11 cellular contexts compared by ENCODE assay signal in the genomic region with DNA sequence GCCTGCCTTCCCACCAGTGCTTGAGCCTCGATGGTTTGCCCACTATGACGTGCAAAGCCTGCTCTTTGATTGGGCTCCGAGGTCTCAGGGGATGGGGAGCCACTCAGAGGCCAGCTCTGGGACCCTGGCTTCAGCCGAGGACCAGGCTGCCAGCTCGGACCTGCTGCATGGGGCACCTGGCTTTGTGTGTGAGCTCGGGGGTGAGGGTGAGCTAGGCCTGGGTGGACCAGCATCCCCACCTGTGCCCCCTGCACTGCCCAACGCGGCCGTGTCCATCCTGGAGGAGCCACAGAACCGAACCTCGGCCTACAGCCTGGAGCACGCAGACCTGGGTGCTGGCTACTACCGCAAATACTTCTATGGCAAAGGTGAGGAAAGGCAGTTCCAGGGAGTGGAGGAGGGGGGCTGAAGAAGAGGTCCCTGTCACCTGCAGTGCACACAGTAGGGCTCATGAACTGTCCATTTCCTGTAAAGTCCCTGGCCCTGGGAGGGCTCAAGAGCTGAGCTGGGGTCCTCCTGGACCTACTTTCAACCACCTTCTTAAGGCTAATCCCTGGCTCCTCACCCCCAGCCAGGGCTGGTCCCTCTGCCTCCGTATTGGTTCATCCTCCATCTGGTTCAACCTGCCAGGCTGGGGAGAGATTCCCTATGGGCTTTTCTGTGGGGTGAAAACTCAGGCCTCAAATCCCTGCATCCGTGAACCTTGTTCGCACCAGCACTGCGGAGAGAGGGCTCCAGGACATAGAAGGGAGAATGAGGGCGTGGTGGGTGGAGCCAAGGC. TPM values are rescaled to one million over a fixed set of nuclear protein-coding genes. Genes with fewer than 3 reads are reported as not detected.
A peak's percentile ranks its signal among the peaks of the same experiment; 100 is the strongest.
DNase-seq lines count a peak whose midpoint lies in the region; ATAC-seq, FAIRE-seq and TF ChIP-seq lines count a peak whose summit lies in the region.
"Had no signal": no experiment of that assay in that cellular context is flagged by ENCODE, and none has a peak within 500 bp of the region (broad histone marks: within the 10 kb centered on the region; RNA-seq: fewer than 3 reads in every experiment).

No MANE protein-coding gene starts in this region.

- peaks cover 21 to 61% (median 50%) of the 10 kb centered on the region in 9 donors for H3K4me1 ChIP-seq in heart right ventricle
- peaks cover 0 to 55% of the 10 kb centered on the region in 2 donors for H3K4me1 ChIP-seq in right atrium auricular region
- peaks cover 25 to 86% of the 10 kb centered on the region in 2 experiments for H3K4me1 ChIP-seq in K562 (replicated peaks in 1 of 2; ENCODE audit: control insufficient read depth in 2 of 2, insufficient read depth in 2 of 2, low read length in 2 of 2)
- peaks cover 11 to 51% of the 10 kb centered on the region in 2 donors for H3K4me1 ChIP-seq in muscle layer of duodenum (ENCODE audit: control insufficient read depth in 1 of 2, insufficient read depth in 2 of 2, low read length in 2 of 2)
- H3K4me1 ChIP-seq in urinary bladder (ENCODE audit: insufficient read depth), result no peaks in the 10 kb centered on the region

- CTCF ChIA-PET in K562 (lab: Yijun Ruan, JAX; ENCODE audit: low intra/inter-chr PET ratio), result no interaction called here

- H3K27ac ChIP-seq in heart right ventricle (peak overlapping the region in 9 of 10 donors; percentile 95 to 99 (median 97)), right atrium auricular region (peak overlapping the region in 1 of 2 donors; percentile 62), K562 (ENCODE audit: extremely low read depth, low read depth, low read length) (no peak overlapping the region), muscle layer of duodenum (ENCODE audit: low read length) (no peak overlapping the region), urinary bladder (ENCODE audit: low read depth) (no peak overlapping the region)
- H3K27ac ChIP-seq: C4-2B had no signal

- intact Hi-C loops in heart right ventricle (cut with DNase I) (no loop called here), K562 (cut with micrococcal nuclease) (no loop called here)

- H3K9me3 ChIP-seq in heart right ventricle (no peaks in the 10 kb centered on the region), right atrium auricular region (no peaks in the 10 kb centered on the region), K562 (replicated peaks; ENCODE audit: control insufficient read depth, insufficient read depth, low read depth, low read length) (no peaks in the 10 kb centered on the region), muscle layer of duodenum (ENCODE audit: control insufficient read depth in 1 of 2, low read length in 2 of 2) (no peaks in the 10 kb centered on the region)

- no peak for TF ChIP-seq EP300 in K562 (IDR thresholded peaks at IDR 0.05; ENCODE audit: low read length)

- no peak for FAIRE-seq in K562 (lab: Jason Lieb, UNC)
- FAIRE-seq: TTC549 had no signal

- H2AFZ ChIP-seq in K562 (ENCODE audit: low read depth, low read length), result no peak overlapping the region

- H4K20me1 ChIP-seq in K562 (replicated peaks; ENCODE audit: control insufficient read depth, insufficient read depth, low read length), result peaks cover 3% of the 10 kb centered on the region; the same call in 1 of the 2 replicates

- no peak overlapping the region for H3K4me2 ChIP-seq in K562 (ENCODE audit: insufficient read depth, low read length)

- no TSS peak for BruUV-seq in K562 (replicated peaks; lab: Mats Ljungman, UMichigan)

- DNase-seq in heart right ventricle, result no peak
- no peak for DNase-seq in right atrium auricular region (ENCODE audit: low spot score)
- DNase-seq in K562 (ENCODE audit: extremely low read depth in 1 of 4, low spot score in 3 of 4), result no peak
- no peak for DNase-seq in NCI-H345 (lab: John Stamatoyannopoulos, UW)
- DNase-seq in stimulated activated CD4-positive, alpha-beta T cell treated with anti-CD3 and anti-CD28 coated beads, Interleukin-1b, Interleukin-23, amount 100 ng/mL, for 48 hours, result no peak
- DNase-seq: NCI-H526 had no signal

- peaks cover 20% of the 10 kb centered on the region for H3K79me2 ChIP-seq in K562 (ENCODE audit: control insufficient read depth, insufficient read depth, low read length)

- in situ Hi-C loops in K562 (cut with MboI), result no loop called here

- H3K36me3 ChIP-seq in heart right ventricle (peaks cover under 1 to 70% (median 12%) of the 10 kb centered on the region in 9 donors), right atrium auricular region (peaks cover 15% of the 10 kb centered on the region), K562 (ENCODE audit: control insufficient read depth, insufficient read depth, low read length) (peaks cover 68% of the 10 kb centered on the region; the same call in 2 of the 3 replicates), muscle layer of duodenum (ENCODE audit: control insufficient read depth in 1 of 2, insufficient read depth in 2 of 2, low read length in 2 of 2) (peaks cover 5 to 52% of the 10 kb centered on the region in 2 donors), urinary bladder (ENCODE audit: insufficient read depth) (peaks cover 2% of the 10 kb centered on the region)

- peaks cover 0 to 5% (median 0%) of the 10 kb centered on the region in 7 donors for H3K27me3 ChIP-seq in heart right ventricle
- H3K27me3 ChIP-seq in right atrium auricular region, result no peaks in the 10 kb centered on the region
- no peaks in the 10 kb centered on the region for H3K27me3 ChIP-seq in K562 (ENCODE audit: control insufficient read depth in 2 of 2, insufficient read depth in 2 of 2, low read length in 2 of 2)
- no peaks in the 10 kb centered on the region for H3K27me3 ChIP-seq in muscle layer of duodenum (ENCODE audit: low read depth, low read length)

- H3K9me1 ChIP-seq in K562 (ENCODE audit: control insufficient read depth, insufficient read depth, low read length), result peaks cover 4% of the 10 kb centered on the region

- no peak for TF ChIP-seq POLR2A in K562 (conservative IDR thresholded peaks at IDR 0.05)

- WGBS in heart right ventricle, 2 donors, result 81% methylated on average over 18 of the region's 18 CpGs
- 92% methylated on average over 16 of the region's 18 CpGs for WGBS in K562 (ENCODE audit: insufficient coverage, low coverage, missing lambda C conversion rate)
- WGBS in urinary bladder, result 80% methylated on average over 18 of the region's 18 CpGs

- ATAC-seq in heart right ventricle (no peak), K562 (no peak), HG03039 (IDR thresholded peaks at IDR 0.05; ENCODE audit: unreplicated experiment) (no peak)

- POLR2A ChIA-PET in K562 (lab: Yijun Ruan, JAX), result interaction anchor here (0.8 to 6.2 kb wide), 2 partner anchors 9 to 10 kb away, joined by 3 to 56 read pairs; no protein-coding TSS in a partner anchor

- no peak for TF ChIP-seq RAD21 in K562 (CRISPR knock-in tag; conservative IDR thresholded peaks at IDR 0.05 in 1 of 2, IDR thresholded peaks at IDR 0.05 in 1 of 2)

- peak overlapping the region in 1 of 2 experiments; percentile 38; a peak in 1 of 4 replicates for H3K9ac ChIP-seq in K562 (ENCODE audit: insufficient read depth in 1 of 2, low read depth in 2 of 2, low read length in 2 of 2)

- H3K4me3 ChIP-seq in heart right ventricle (peak overlapping the region in 7 of 10 donors; percentile 23 to 87 (median 81)), right atrium auricular region (peak overlapping the region in 1 of 2 donors; percentile 18), K562 (no peak overlapping the region), muscle layer of duodenum (ENCODE audit: low read depth in 1 of 2, low read length in 2 of 2) (peak overlapping the region; percentile 21 to 87), urinary bladder (ENCODE audit: low read depth, low read length) (peak overlapping the region; percentile 21)

- TF ChIP-seq CTCF in heart right ventricle (IDR thresholded peaks at IDR 0.05) (no peak), right atrium auricular region (IDR thresholded peaks at IDR 0.05) (no peak), K562 (IDR thresholded peaks at IDR 0.05 in 2 of 3, conservative IDR thresholded peaks at IDR 0.05 in 1 of 3; ENCODE audit: insufficient read depth in 2 of 3, low read depth in 1 of 3, low read length in 3 of 3) (no peak)

RNA-seq across cellular contexts. Expression of a gene that starts 3.5 kb away (rescaled TPM):
- 10 to 100 TPM; 11.8 to 39.7 (median 15.6) TPM for total RNA-seq in heart right ventricle
- 10 to 100 TPM; 32.6 to 85.9 TPM for polyA plus RNA-seq in heart right ventricle
- 10 to 100 TPM; 14.5 to 29.6 TPM for total RNA-seq in right atrium auricular region
- 26.8 and 126 TPM in 2 replicates for total RNA-seq in K562 (2011; cell fraction: chromatin; rRNA removed; ENCODE audit: low replicate concordance)
- 79.4 and 96.4 TPM in 2 replicates for total RNA-seq in K562 (2011; cell fraction: nucleolus; rRNA removed)
- total RNA-seq in K562 (2011; cell fraction: nucleoplasm; rRNA removed), result 35.7 and 43.0 TPM in 2 replicates
- total RNA-seq in K562 (2014; rRNA removed), result 45.7 and 56.0 TPM in 2 replicates
- 12.4 and 14.2 TPM in 2 replicates for total RNA-seq in K562 (2014; rRNA removed; fragmentation: Illumina TruSeq; extraction: Trizol)
- 28.3 and 29.2 TPM in 2 replicates for total RNA-seq in K562 (2015; rRNA removed; fragmentation: Illumina TruSeq; extraction: Trizol)
- total RNA-seq in K562 (2021), result 83.1 and 85.8 TPM in 2 replicates
- 16.8 and 31.3 TPM in 2 replicates for polyA plus RNA-seq in K562 (2011; rRNA removed)
- polyA plus RNA-seq in K562 (2011; cell fraction: cytosol; rRNA removed), result 19.5 and 74.2 TPM in 2 replicates
- 72.0 and 175 TPM in 2 replicates for polyA plus RNA-seq in K562 (2011; cell fraction: nucleus; rRNA removed)
- polyA plus RNA-seq in K562 (2012), result 54.8 and 65.0 TPM in 2 replicates
- 15.5 and 30.0 TPM in 2 replicates for polyA plus RNA-seq in K562 (2014; fragmentation: Illumina TruSeq; extraction: Trizol)
- polyA plus RNA-seq in K562 (2014; fragmentation: Nextera tagmentation; extraction: Ambion mirVana), result 1 to 10 TPM in 1 of 2 experiments, under 1 TPM in 1; 0.25 to 1.4 TPM
- polyA plus RNA-seq in K562 (2014; rRNA removed), result 34.7 and 37.2 TPM in 2 replicates
- 15.4 and 26.3 TPM in 2 replicates for polyA minus RNA-seq in K562 (2011; rRNA and poly(A)+ RNA removed)
- polyA minus RNA-seq in K562 (2011; cell fraction: cytosol; rRNA and poly(A)+ RNA removed), result 43.1 and 44.1 TPM in 2 replicates
- 26.3 and 33.0 TPM in 2 replicates for polyA minus RNA-seq in K562 (2011; cell fraction: nucleus; rRNA and poly(A)+ RNA removed)
- total RNA-seq in urinary bladder, result 16.0 TPM
- polyA plus RNA-seq in urinary bladder, result 54.0 TPM

RNA-seq across cellular contexts. Expression of a gene that starts 21.3 kb away (rescaled TPM):
- total RNA-seq in heart right ventricle (10 to 100 TPM; 30.7 to 55.2 (median 40.0) TPM), right atrium auricular region (10 to 100 TPM; 30.7 to 54.9 TPM), K562 (2014; rRNA removed) (33.4 and 37.6 TPM in 2 replicates), K562 (2014; rRNA removed; fragmentation: Illumina TruSeq; extraction: Trizol) (13.6 and 14.2 TPM in 2 replicates), K562 (2015; rRNA removed; fragmentation: Illumina TruSeq; extraction: Trizol) (20.6 and 21.0 TPM in 2 replicates), K562 (2021) (52.2 and 62.0 TPM in 2 replicates), urinary bladder (18.5 TPM)
- polyA plus RNA-seq in heart right ventricle (10 to 100 TPM; 28.9 to 38.3 TPM), K562 (2011; rRNA removed) (17.0 and 30.8 TPM in 2 replicates), K562 (2014; fragmentation: Illumina TruSeq; extraction: Trizol) (46.8 and 67.4 TPM in 2 replicates), K562 (2014; fragmentation: Nextera tagmentation; extraction: Ambion mirVana) (1 to 10 TPM; 6.0 to 6.4 TPM), K562 (2014; rRNA removed) (30.1 and 31.1 TPM in 2 replicates), urinary bladder (80.8 TPM)
- total RNA-seq in K562 (2011; cell fraction: chromatin; rRNA removed; ENCODE audit: low replicate concordance), result 79.5 and 201 TPM in 2 replicates
- total RNA-seq in K562 (2011; cell fraction: nucleolus; rRNA removed), result 107 and 114 TPM in 2 replicates
- 101 and 117 TPM in 2 replicates for total RNA-seq in K562 (2011; cell fraction: nucleoplasm; rRNA removed)
- 15.4 and 23.1 TPM in 2 replicates for polyA plus RNA-seq in K562 (2011; cell fraction: cytosol; rRNA removed)
- 129 and 168 TPM in 2 replicates for polyA plus RNA-seq in K562 (2011; cell fraction: nucleus; rRNA removed)
- polyA plus RNA-seq in K562 (2012), result 45.8 and 53.1 TPM in 2 replicates
- polyA minus RNA-seq in K562 (2011; rRNA and poly(A)+ RNA removed), result 24.3 and 24.4 TPM in 2 replicates
- polyA minus RNA-seq in K562 (2011; cell fraction: cytosol; rRNA and poly(A)+ RNA removed), result 25.8 and 34.8 TPM in 2 replicates
- 58.0 and 73.5 TPM in 2 replicates for polyA minus RNA-seq in K562 (2011; cell fraction: nucleus; rRNA and poly(A)+ RNA removed)

RNA-seq across cellular contexts. Expression of a gene that starts 25.8 kb away (rescaled TPM):
- total RNA-seq in heart right ventricle (10 to 100 TPM in 9 of 10 donors, 1 to 10 TPM in 1; 9.4 to 16.9 (median 11.7) TPM), right atrium auricular region (10 to 100 TPM; 16.1 to 21.8 TPM), K562 (2014; rRNA removed) (21.3 and 24.3 TPM in 2 replicates), K562 (2014; rRNA removed; fragmentation: Illumina TruSeq; extraction: Trizol) (2.5 and 4.3 TPM in 2 replicates), K562 (2015; rRNA removed; fragmentation: Illumina TruSeq; extraction: Trizol) (13.9 and 14.1 TPM in 2 replicates), K562 (2021) (40.0 and 47.8 TPM in 2 replicates), urinary bladder (8.3 TPM)
- polyA plus RNA-seq in heart right ventricle (10 to 100 TPM in 1 of 2 donors, 1 to 10 TPM in 1; 9.7 to 11.6 TPM), K562 (2011; rRNA removed) (9.2 and 19.0 TPM in 2 replicates), K562 (2014; fragmentation: Illumina TruSeq; extraction: Trizol) (12.8 and 28.6 TPM in 2 replicates), K562 (2014; fragmentation: Nextera tagmentation; extraction: Ambion mirVana) (under 1 TPM; 0.11 to 0.29 TPM), K562 (2014; rRNA removed) (30.1 and 32.8 TPM in 2 replicates), urinary bladder (25.3 TPM)
- 75.0 and 267 TPM in 2 replicates for total RNA-seq in K562 (2011; cell fraction: chromatin; rRNA removed; ENCODE audit: low replicate concordance)
- total RNA-seq in K562 (2011; cell fraction: nucleolus; rRNA removed), result 170 and 187 TPM in 2 replicates
- 110 and 119 TPM in 2 replicates for total RNA-seq in K562 (2011; cell fraction: nucleoplasm; rRNA removed)
- polyA plus RNA-seq in K562 (2011; cell fraction: cytosol; rRNA removed), result 17.7 and 33.4 TPM in 2 replicates
- polyA plus RNA-seq in K562 (2011; cell fraction: nucleus; rRNA removed), result 87.8 and 157 TPM in 2 replicates
- polyA plus RNA-seq in K562 (2012), result 25.3 and 40.1 TPM in 2 replicates
- 8.4 and 10.6 TPM in 2 replicates for polyA minus RNA-seq in K562 (2011; rRNA and poly(A)+ RNA removed)
- polyA minus RNA-seq in K562 (2011; cell fraction: cytosol; rRNA and poly(A)+ RNA removed), result 25.9 and 35.1 TPM in 2 replicates
- polyA minus RNA-seq in K562 (2011; cell fraction: nucleus; rRNA and poly(A)+ RNA removed), result 43.0 and 43.9 TPM in 2 replicates

RNA-seq across cellular contexts. Expression of a gene that starts 27.4 kb away (rescaled TPM):
- total RNA-seq in heart right ventricle, result 10 to 100 TPM; 23.1 to 45.6 (median 34.2) TPM
- 10 to 100 TPM; 32.5 to 69.9 TPM for polyA plus RNA-seq in heart right ventricle
- 10 to 100 TPM; 21.1 to 30.5 TPM for total RNA-seq in right atrium auricular region
- total RNA-seq in K562 (2011; cell fraction: chromatin; rRNA removed; ENCODE audit: low replicate concordance), result 60.6 and 168 TPM in 2 replicates
- 72.6 and 83.4 TPM in 2 replicates for total RNA-seq in K562 (2011; cell fraction: nucleolus; rRNA removed)
- total RNA-seq in K562 (2011; cell fraction: nucleoplasm; rRNA removed), result 51.5 and 63.5 TPM in 2 replicates
- total RNA-seq in K562 (2014; rRNA removed), result 28.7 and 39.9 TPM in 2 replicates
- total RNA-seq in K562 (2014; rRNA removed; fragmentation: Illumina TruSeq; extraction: Trizol), result 5.4 and 9.0 TPM in 2 replicates
- total RNA-seq in K562 (2015; rRNA removed; fragmentation: Illumina TruSeq; extraction: Trizol), result 18.2 and 20.5 TPM in 2 replicates
- 42.7 and 47.7 TPM in 2 replicates for total RNA-seq in K562 (2021)
- 13.1 and 18.0 TPM in 2 replicates for polyA plus RNA-seq in K562 (2011; rRNA removed)
- 19.3 and 52.1 TPM in 2 replicates for polyA plus RNA-seq in K562 (2011; cell fraction: cytosol; rRNA removed)
- 31.1 and 52.1 TPM in 2 replicates for polyA plus RNA-seq in K562 (2011; cell fraction: nucleus; rRNA removed)
- polyA plus RNA-seq in K562 (2012), result 35.9 and 37.4 TPM in 2 replicates
- polyA plus RNA-seq in K562 (2014; fragmentation: Illumina TruSeq; extraction: Trizol), result 12.2 and 23.0 TPM in 2 replicates
- 1 to 10 TPM in 1 of 2 experiments, under 1 TPM in 1; 0.77 to 1.6 TPM for polyA plus RNA-seq in K562 (2014; fragmentation: Nextera tagmentation; extraction: Ambion mirVana)
- polyA plus RNA-seq in K562 (2014; rRNA removed), result 25.0 and 31.6 TPM in 2 replicates
- polyA minus RNA-seq in K562 (2011; rRNA and poly(A)+ RNA removed), result 14.7 TPM in 2 replicates
- polyA minus RNA-seq in K562 (2011; cell fraction: cytosol; rRNA and poly(A)+ RNA removed), result 23.4 and 26.2 TPM in 2 replicates
- 24.2 and 31.1 TPM in 2 replicates for polyA minus RNA-seq in K562 (2011; cell fraction: nucleus; rRNA and poly(A)+ RNA removed)
- 20.6 TPM for total RNA-seq in urinary bladder
- 39.7 TPM for polyA plus RNA-seq in urinary bladder

RNA-seq across cellular contexts. Expression of a gene that starts 45.8 kb away (rescaled TPM):
- 1 to 10 TPM in 2 of 10 donors, under 1 TPM in 6, not detected in 2; 0.22 to 1.5 (median 0.35) TPM for total RNA-seq in heart right ventricle
- 1 to 10 TPM in 1 of 2 donors, under 1 TPM in 1; 0.48 to 1.4 TPM for polyA plus RNA-seq in heart right ventricle
- total RNA-seq in right atrium auricular region, result under 1 TPM in 1 of 2 donors, not detected in 1; 0.39 TPM
- total RNA-seq in K562 (2011; cell fraction: chromatin; rRNA removed; ENCODE audit: low replicate concordance), result 0.33 and 1.00 TPM in 2 replicates
- total RNA-seq in K562 (2011; cell fraction: nucleolus; rRNA removed), result 0.26 TPM in 1 of 2 replicates, not detected in the other
- total RNA-seq in K562 (2011; cell fraction: nucleoplasm; rRNA removed), result 0.29 TPM in 1 of 2 replicates, not detected in the other
- total RNA-seq in K562 (2014; rRNA removed), result not detected in 2 replicates
- total RNA-seq in K562 (2014; rRNA removed; fragmentation: Illumina TruSeq; extraction: Trizol), result not detected in 2 replicates
- total RNA-seq in K562 (2015; rRNA removed; fragmentation: Illumina TruSeq; extraction: Trizol), result not detected in 2 replicates
- total RNA-seq in K562 (2021), result 0.40 TPM in 1 of 2 replicates, not detected in the other
- polyA plus RNA-seq in K562 (2011; rRNA removed), result not detected in 2 replicates
- 0.28 TPM in 1 of 2 replicates, not detected in the other for polyA plus RNA-seq in K562 (2011; cell fraction: cytosol; rRNA removed)
- not detected in 2 replicates for polyA plus RNA-seq in K562 (2011; cell fraction: nucleus; rRNA removed)
- 0.39 and 0.58 TPM in 2 replicates for polyA plus RNA-seq in K562 (2012)
- polyA plus RNA-seq in K562 (2014; fragmentation: Illumina TruSeq; extraction: Trizol), result not detected in 2 replicates
- polyA plus RNA-seq in K562 (2014; fragmentation: Nextera tagmentation; extraction: Ambion mirVana), result not detected
- polyA plus RNA-seq in K562 (2014; rRNA removed), result 0.07 TPM in 1 of 2 replicates, not detected in the other
- not detected in 2 replicates for polyA minus RNA-seq in K562 (2011; rRNA and poly(A)+ RNA removed)
- polyA minus RNA-seq in K562 (2011; cell fraction: cytosol; rRNA and poly(A)+ RNA removed), result not detected in 2 replicates
- polyA minus RNA-seq in K562 (2011; cell fraction: nucleus; rRNA and poly(A)+ RNA removed), result 0.27 TPM in 1 of 2 replicates, not detected in the other
- 0.63 TPM for total RNA-seq in urinary bladder
- polyA plus RNA-seq in urinary bladder, result 1.2 TPM

Comparison
In these comparisons a context has a peak if more than half of its experiments do, and no peak if none do; other contexts are left out.
1. H3K27ac ChIP-seq: peak in heart right ventricle (9 of 10); none in K562 (single experiment), muscle layer of duodenum (single experiment) and urinary bladder (single experiment).